Comparison of ENCODE assay signal across 8 cellular contexts in the genomic region with DNA sequence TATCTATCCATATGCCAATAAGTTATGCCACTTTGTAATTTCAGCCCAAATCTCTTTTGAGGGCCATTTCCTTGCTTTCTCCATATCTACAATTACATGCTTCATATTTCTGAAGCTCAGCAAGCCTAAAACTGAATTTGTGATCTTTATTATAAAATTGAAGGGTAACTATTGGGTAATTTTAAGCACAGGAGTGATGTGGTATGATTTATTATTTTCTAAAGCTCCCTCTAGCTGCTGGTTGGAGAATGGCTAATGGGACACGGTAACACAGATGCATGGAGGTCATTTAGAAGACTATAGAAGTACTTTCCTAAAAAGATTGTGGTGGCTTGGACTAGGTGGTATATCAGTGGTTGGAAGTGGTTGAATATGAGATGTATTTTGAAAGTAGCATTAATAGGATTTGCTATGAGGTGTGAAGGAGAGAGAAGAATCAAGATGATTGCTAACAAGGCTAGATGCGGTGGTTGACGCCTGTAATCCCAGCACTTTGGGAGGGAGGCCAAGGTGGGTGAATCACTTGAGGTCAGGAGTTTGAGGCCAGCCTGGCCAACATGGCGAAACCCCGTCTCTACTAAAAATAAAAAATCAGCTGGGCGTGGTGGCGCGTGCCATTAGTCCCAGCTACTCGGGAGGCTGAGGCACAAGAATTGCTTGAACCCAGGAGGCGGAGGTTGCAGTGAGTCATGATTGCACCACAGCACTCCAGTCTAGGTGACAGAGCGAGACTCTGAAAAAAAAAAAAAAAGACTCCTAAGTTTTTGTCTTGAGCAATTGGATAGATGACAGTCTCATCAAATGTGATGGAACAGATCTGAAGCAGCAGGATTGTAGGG. TPM values are rescaled to one million over a fixed set of nuclear protein-coding genes. Genes with fewer than 3 reads are reported as not detected.
DNase-seq lines count a peak whose midpoint lies in the region; ATAC-seq, FAIRE-seq and TF ChIP-seq lines count a peak whose summit lies in the region.

No MANE protein-coding gene starts in this region.

- no peak for TF ChIP-seq EP300 in A549 (IDR thresholded peaks at IDR 0.05)

- H3K27me3 ChIP-seq in H9 (ENCODE audit: insufficient read depth, low read length) (no peaks in the 10 kb centered on the region), SU-DHL-6 (ENCODE audit: low read length) (no peaks in the 10 kb centered on the region), H7 (ENCODE audit: control insufficient read depth, insufficient read depth, low read length) (no peaks in the 10 kb centered on the region)

- H3K9ac ChIP-seq in H9 (ENCODE audit: extremely low read depth, insufficient read length, low read length) (no peak overlapping the region), SU-DHL-6 (ENCODE audit: low read length) (no peak overlapping the region)

- no peak overlapping the region for H3K14ac ChIP-seq in H9 (ENCODE audit: insufficient read depth, low read length)

- H3K23ac ChIP-seq in H9 (ENCODE audit: insufficient read length, low read depth, low read length), result no peak overlapping the region

- no peaks in the 10 kb centered on the region for H3F3A ChIP-seq in SU-DHL-6 (ENCODE audit: insufficient read depth)

- no peak overlapping the region for H2AK5ac ChIP-seq in H9 (ENCODE audit: insufficient read length, low read length)

- H3K36me3 Mint-ChIP-seq in H9 (ENCODE audit: insufficient read depth in 1 of 3, low read depth in 3 of 3), result peaks cover 1 to 5% (median 2%) of the 10 kb centered on the region in 3 experiments; a peak in 5 of 7 replicates

- peaks cover 2% of the 10 kb centered on the region; the same call in 2 of the 3 replicates for H3K4me1 ChIP-seq in A549
- no peaks in the 10 kb centered on the region for H3K4me1 ChIP-seq in H9 (ENCODE audit: insufficient read depth, low read length)

- H4K8ac ChIP-seq in H9 (replicated peaks; ENCODE audit: insufficient read length, low read depth, low read length), result no peak overlapping the region

- H3K9me3 ChIP-seq in A549 (no peaks in the 10 kb centered on the region), H9 (ENCODE audit: control insufficient read depth, low read depth, low read length) (no peaks in the 10 kb centered on the region), SU-DHL-6 (ENCODE audit: insufficient read depth, low read length) (no peaks in the 10 kb centered on the region)

- H3K79me1 ChIP-seq in H9 (ENCODE audit: insufficient read depth, low read depth, low read length, poor library complexity, severe bottlenecking), result no peaks in the 10 kb centered on the region

- FAIRE-seq in A549 (lab: Jason Lieb, UNC), result no peak

- no peaks in the 10 kb centered on the region for H3K9me2 ChIP-seq in SU-DHL-6 (replicated peaks; ENCODE audit: insufficient read depth, low read length)

- no peak overlapping the region for H2BK5ac ChIP-seq in H9 (ENCODE audit: insufficient read length, low read length)

- no peak overlapping the region for H2BK15ac ChIP-seq in H9 (ENCODE audit: low read depth, low read length)

- CTCF ChIA-PET in A549 (lab: Yijun Ruan, JAX), result interaction anchor here (0.7 to 5.8 kb wide), 8 partner anchors 9 to 1388 kb away, joined by 3 to 35 read pairs (median 5); no protein-coding TSS in a partner anchor

- H3K4me1 Mint-ChIP-seq in H9, result peaks cover 0 to 7% of the 10 kb centered on the region in 2 experiments; a peak in 2 of 4 replicates

- H3K79me2 ChIP-seq in H9 (ENCODE audit: insufficient read depth, low read length) (no peaks in the 10 kb centered on the region), SU-DHL-6 (ENCODE audit: insufficient read depth, low read length) (peaks cover 85% of the 10 kb centered on the region)

- H2BK20ac ChIP-seq in H9 (ENCODE audit: low read depth, low read length, poor library complexity, severe bottlenecking), result no peak overlapping the region

- no peak for TF ChIP-seq POLR2A in A549 (IDR thresholded peaks at IDR 0.05; ENCODE audit: low read length)

- no peak overlapping the region for H4K91ac ChIP-seq in H9 (ENCODE audit: insufficient read length, low read depth, low read length)

- no peaks in the 10 kb centered on the region for H3K36me3 ChIP-seq in SU-DHL-6 (ENCODE audit: low read length)
- H3K36me3 ChIP-seq in H7 (replicated peaks; ENCODE audit: control insufficient read depth, insufficient read depth, low read length), result no peaks in the 10 kb centered on the region

- no peak overlapping the region for H3K18ac ChIP-seq in H9 (ENCODE audit: insufficient read length, low read depth, low read length)

- TF ChIP-seq CTCF in A549 (IDR thresholded peaks at IDR 0.05), result peak; percentile 51
- peak; percentile 76 for TF ChIP-seq CTCF in H9 (conservative IDR thresholded peaks at IDR 0.05)
- peak; percentile 95 for TF ChIP-seq CTCF in SU-DHL-6 (IDR thresholded peaks at IDR 0.05; ENCODE audit: insufficient read depth, low read length, poor library complexity, severe bottlenecking)

- H3T11ph ChIP-seq in H9 (ENCODE audit: low read length), result no peak overlapping the region

- H3K4ac ChIP-seq in H9 (ENCODE audit: low read depth, low read length), result no peak overlapping the region

- H3K27ac Mint-ChIP-seq in H9, result peak overlapping the region in 1 of 3 experiments; percentile 5; a peak in 1 of 7 replicates

- H3K23me2 ChIP-seq in H9 (ENCODE audit: insufficient read length, low read depth, low read length, poor library complexity, severe bottlenecking), result no peaks in the 10 kb centered on the region

- no peak overlapping the region for H4K5ac ChIP-seq in H9 (ENCODE audit: insufficient read length, low read depth, low read length)

- H3K4me3 Mint-ChIP-seq in H9, result no peak overlapping the region

- H3K9me3 Mint-ChIP-seq in H9, result peaks cover 0 to 3% of the 10 kb centered on the region in 2 experiments; a peak in 2 of 5 replicates

- DNase-seq in A549 (ENCODE audit: low read depth in 1 of 2, low spot score in 1 of 2) (peak; percentile 36 to 44), H9 (no peak), iPS-NIHi11 (ENCODE audit: low spot score) (peak; percentile 10), mucosa of gallbladder (ENCODE audit: low spot score) (no peak), H7 (no peak)
- DNase-seq in stimulated activated CD4-positive, alpha-beta T cell treated with anti-CD3 and anti-CD28 coated beads, Interleukin-15, amount 100 ng/mL, for 24 hours, result no peak

- no peak overlapping the region for H2BK12ac ChIP-seq in H9 (ENCODE audit: insufficient read length, low read depth, low read length)

- no peaks in the 10 kb centered on the region for H4K20me1 ChIP-seq in H9 (ENCODE audit: control insufficient read depth, insufficient read depth, insufficient read length)
- no peaks in the 10 kb centered on the region for H4K20me1 ChIP-seq in SU-DHL-6 (ENCODE audit: low read depth, low read length)

- H3K56ac ChIP-seq in H9 (ENCODE audit: insufficient read length, low read depth, low read length), result no peak overlapping the region

- H3K27ac ChIP-seq in A549, result no peak overlapping the region
- no peak overlapping the region for H3K27ac ChIP-seq in H9 (ENCODE audit: insufficient read length, low read depth, low read length)
- H3K27ac ChIP-seq in SU-DHL-6 (ENCODE audit: low read depth, low read length), result no peak overlapping the region

- no peaks in the 10 kb centered on the region for H3K27me3 Mint-ChIP-seq in H9 (ENCODE audit: low read depth)

- no peak overlapping the region for H2BK120ac ChIP-seq in H9 (ENCODE audit: low read depth, low read length, poor library complexity, severe bottlenecking)

- WGBS in A549 (ENCODE audit: missing lambda C conversion rate), result 91% methylated on average over 11 of the region's 11 CpGs
- no CpG with 5 or more reads among the region's 11 CpGs for WGBS in H9 (ENCODE audit: extremely low coverage, insufficient read length, low lambda C conversion rate)

- H3K4me3 ChIP-seq in A549 (no peak overlapping the region), SU-DHL-6 (ENCODE audit: insufficient read depth, low read length, poor library complexity, severe bottlenecking) (no peak overlapping the region), H7 (ENCODE audit: insufficient read depth, low read depth, low read length) (no peak overlapping the region)

- H3K4me2 ChIP-seq in A549, result no peak overlapping the region
- H3K4me2 ChIP-seq in H9 (ENCODE audit: insufficient read depth, insufficient read length, low read length), result no peak overlapping the region
- H3K4me2 ChIP-seq in SU-DHL-6 (ENCODE audit: low read depth, low read length, poor library complexity, severe bottlenecking), result no peak overlapping the region

- peak; percentile 77 to 85; a peak in 5 of 6 replicates for ATAC-seq in A549
- ATAC-seq in GM18517 (IDR thresholded peaks at IDR 0.05; ENCODE audit: unreplicated experiment), result no peak

- H2AFZ ChIP-seq in H9 (ENCODE audit: low read length), result no peak overlapping the region
- H2AFZ ChIP-seq in SU-DHL-6 (ENCODE audit: low read depth, low read length, severe bottlenecking), result no peak overlapping the region

- no peak for TF ChIP-seq RAD21 in A549 (conservative IDR thresholded peaks at IDR 0.05 in 1 of 2, IDR thresholded peaks at IDR 0.05 in 1 of 2)

- POLR2A ChIA-PET in A549 (lab: Yijun Ruan, JAX), result interaction anchor here (0.6 to 1.4 kb wide), 2 partner anchors 14 to 658 kb away, joined by 3 to 5 read pairs; a partner anchor contains a TSS

TF ChIP-seq in A549, 52 proteins besides CTCF, POLR2A, EP300 and RAD21 (continues in another document):
- 0 out of 3 replicates have a peak, but pooled peaks have one; percentile 10 for TF ChIP-seq SMC3 (IDR thresholded peaks at IDR 0.05)
- TF ChIP-seq CEBPB (IDR thresholded peaks at IDR 0.05), result peak in 1 of 2 experiments; percentile 7; a peak in 1 of 4 replicates
- TF ChIP-seq HOXA7 (CRISPR knock-in tag; IDR thresholded peaks at IDR 0.05), result no peak
- TF ChIP-seq MYC (IDR thresholded peaks at IDR 0.05; ENCODE audit: borderline replicate concordance, low read length), result no peak

RNA-seq across cellular contexts. Expression of a gene that starts 13.9 kb away (rescaled TPM):
- polyA plus RNA-seq in A549 (2011; rRNA removed) (29.6 and 35.0 TPM in 2 replicates), A549 (2017; fragmentation: RNase III; extraction: RNeasy Plus Mini Kit Qiagen cat#74134 plus additional on column Dnase treatment) (24.3 to 26.2 TPM (median 25.7 TPM) in 3 replicates)
- 6.3 and 8.4 TPM in 2 replicates for polyA plus RNA-seq in A549 (2012; cell fraction: cytosol; rRNA removed)
- 3.7 and 3.8 TPM in 2 replicates for polyA plus RNA-seq in A549 (2012; cell fraction: nucleus; rRNA removed)
- 32.3 and 35.5 TPM in 2 replicates for polyA minus RNA-seq in A549 (2011; rRNA and poly(A)+ RNA removed)
- total RNA-seq in H9 (2021) (16.7 and 17.3 TPM in 2 replicates), mucosa of gallbladder (36.3 TPM)
- total RNA-seq in H7 (2014; rRNA removed; shearing (Covaris generic)), result 13.9 and 15.5 TPM in 2 replicates

RNA-seq across cellular contexts. Expression of a gene that starts 33.1 kb away (rescaled TPM):
- 35.6 and 38.6 TPM in 2 replicates for polyA plus RNA-seq in A549 (2011; rRNA removed)
- 27.8 and 29.0 TPM in 2 replicates for polyA plus RNA-seq in A549 (2012; cell fraction: cytosol; rRNA removed)
- polyA plus RNA-seq in A549 (2012; cell fraction: nucleus; rRNA removed), result 37.8 and 43.8 TPM in 2 replicates
- 24.7 to 25.8 TPM (median 25.6 TPM) in 3 replicates for polyA plus RNA-seq in A549 (2017; fragmentation: RNase III; extraction: RNeasy Plus Mini Kit Qiagen cat#74134 plus additional on column Dnase treatment)
- 36.0 and 36.4 TPM in 2 replicates for polyA minus RNA-seq in A549 (2011; rRNA and poly(A)+ RNA removed)
- 30.1 and 30.8 TPM in 2 replicates for total RNA-seq in H9 (2021)
- total RNA-seq in mucosa of gallbladder, result 11.7 TPM
- 49.9 and 57.9 TPM in 2 replicates for total RNA-seq in H7 (2014; rRNA removed; shearing (Covaris generic))

Comparison
In these comparisons a context has a peak if more than half of its experiments do, and no peak if none do; other contexts are left out.
1. DNase-seq: peak in A549 (2 of 2) and iPS-NIHi11 (single experiment); none in H9 (single experiment), mucosa of gallbladder (single experiment), stimulated activated CD4-positive, alpha-beta T cell treated with anti-CD3 and anti-CD28 coated beads, Interleukin-15, amount 100 ng/mL, for 24 hours (single experiment) and H7 (single experiment).
2. Peak in every context shown above with its lines, with median percentiles within 50 percentile points of each other: CTCF ChIP-seq.